In the genomic region with DNA sequence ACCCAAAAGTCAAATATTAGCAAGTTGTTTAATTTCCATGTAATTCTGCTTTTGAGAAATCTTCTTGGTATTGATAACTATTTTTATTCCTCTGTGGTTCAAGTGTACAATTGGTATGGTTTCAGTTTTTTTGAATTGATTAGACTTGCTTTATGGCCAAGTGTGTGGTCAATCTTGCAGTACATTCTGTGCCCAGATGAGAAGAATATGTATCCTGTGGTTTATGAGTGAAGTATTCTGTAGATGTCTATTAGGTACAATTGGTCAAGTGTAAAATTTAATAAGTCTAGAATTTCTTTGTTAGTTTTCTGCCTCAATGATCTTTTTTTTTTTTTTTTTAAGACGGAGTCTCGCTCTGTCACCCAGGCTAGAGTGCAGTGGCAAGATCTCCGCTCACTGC, we compare ENCODE assay signal across 20 cellular contexts. TPM values are rescaled to one million over a fixed set of nuclear protein-coding genes. Genes with fewer than 3 reads are reported as not detected.
DNase-seq lines count a peak whose midpoint lies in the region; ATAC-seq, FAIRE-seq and TF ChIP-seq lines count a peak whose summit lies in the region.
"Had no signal": no experiment of that assay in that cellular context is flagged by ENCODE, and none has a peak within 500 bp of the region (broad histone marks: within the 10 kb centered on the region; RNA-seq: fewer than 3 reads in every experiment).

No MANE protein-coding gene starts in this region.

- TF ChIP-seq POLR2A in GM12878 (IDR thresholded peaks at IDR 0.05; ENCODE audit: low read depth, low read length) (no peak), H54 (IDR thresholded peaks at IDR 0.05; ENCODE audit: low read depth, low read length) (no peak), HepG2 (IDR thresholded peaks at IDR 0.05; ENCODE audit: insufficient read depth in 1 of 2, low read depth in 2 of 2, low read length in 2 of 2) (no peak)

- BruUV-seq in GM12878 (replicated peaks; lab: Mats Ljungman, UMichigan) (no TSS peak), HepG2 (replicated peaks; lab: Mats Ljungman, UMichigan) (no TSS peak)

- SMC1A ChIA-PET in GM12878 (lab: Charles Lee; ENCODE audit: uncharacterized antibody, unreplicated experiment), result no interaction called here

- POLR2A ChIA-PET in GM12878 (lab: Charles Lee) (interaction anchor here (0.7 kb wide), 1 partner anchor 24 kb away, joined by 4 read pairs; no protein-coding TSS in a partner anchor), HepG2 (lab: Yijun Ruan, JAX) (no interaction called here)

- no peak overlapping the region for H3K4me2 ChIP-seq in GM12878 (ENCODE audit: control insufficient read depth, insufficient read depth)
- H3K4me2 ChIP-seq in HepG2 (ENCODE audit: low read depth, low read length), result no peak overlapping the region
- H3K4me2 ChIP-seq: BLaER1, GM23338 had no signal

- intact Hi-C loops in GM12878 (cut with micrococcal nuclease; ENCODE audit: unreplicated experiment) (no loop called here), HepG2 (cut with micrococcal nuclease; ENCODE audit: unreplicated experiment) (no loop called here)

- H2AFZ ChIP-seq in GM12878 (ENCODE audit: control insufficient read depth, low read depth, low read length) (no peak overlapping the region), HepG2 (ENCODE audit: low read length) (no peak overlapping the region)
- H2AFZ ChIP-seq: GM23338 had no signal

- TF ChIP-seq CTCF in GM12878 (IDR thresholded peaks at IDR 0.05 in 2 of 3, conservative IDR thresholded peaks at IDR 0.05 in 1 of 3; ENCODE audit: control insufficient read depth in 2 of 3, extremely low read depth in 1 of 3, insufficient read depth in 1 of 3, low read depth in 3 of 3, low read length in 3 of 3), result no peak
- no peak for TF ChIP-seq CTCF in HepG2 (CRISPR knock-in tag; IDR thresholded peaks at IDR 0.05)

- ATAC-seq in GM18861 (IDR thresholded peaks at IDR 0.05; ENCODE audit: unreplicated experiment), result peak; percentile 85
- ATAC-seq in GM19468 (IDR thresholded peaks at IDR 0.05; ENCODE audit: extremely low read depth, unreplicated experiment), result peak; percentile 56
- peak; percentile 51 for ATAC-seq in HG03175 (IDR thresholded peaks at IDR 0.05; ENCODE audit: unreplicated experiment)
- peak; percentile 84 for ATAC-seq in GM12878
- no peak for ATAC-seq in HG02798 (IDR thresholded peaks at IDR 0.05; ENCODE audit: poor library complexity, unreplicated experiment)
- ATAC-seq in HepG2, result no peak
- ATAC-seq: GM23338, K562 had no signal

- RAD21 ChIA-PET in GM12878 (lab: Charles Lee; ENCODE audit: unreplicated experiment), result interaction anchor here (0.7 kb wide), 1 partner anchor 11 kb away, joined by 3 read pairs; no protein-coding TSS in a partner anchor

- no peak overlapping the region for H3K4me3 ChIP-seq in GM12878
- H3K4me3 ChIP-seq in HepG2 (replicated peaks in 1 of 3; ENCODE audit: insufficient read depth in 1 of 3, low read depth in 2 of 3, low read length in 3 of 3), result no peak overlapping the region
- H3K4me3 ChIP-seq: BLaER1, GM23338, K562 had no signal

- TF ChIP-seq EP300 in GM12878 (IDR thresholded peaks at IDR 0.05; ENCODE audit: borderline replicate concordance in 1 of 2, control insufficient read depth in 1 of 2, low read depth in 2 of 2, low read length in 2 of 2), result no peak
- no peak for TF ChIP-seq EP300 in HepG2 (IDR thresholded peaks at IDR 0.05; ENCODE audit: low read depth in 2 of 2, low read length in 2 of 2)
- no peak for TF ChIP-seq EP300 in HepG2 (CRISPR knock-in tag; IDR thresholded peaks at IDR 0.05; ENCODE audit: borderline replicate concordance)

- no peaks in the 10 kb centered on the region; the same call in 2 of the 3 replicates for H3K9me3 ChIP-seq in GM12878 (replicated peaks; ENCODE audit: control insufficient read depth, insufficient read depth, low read length)
- H3K9me3 ChIP-seq in HepG2 (ENCODE audit: low read length), result no peaks in the 10 kb centered on the region

- DNase-seq in GM12878 (ENCODE audit: low read depth, low spot score) (no peak), H54 (ENCODE audit: insufficient read length, low spot score) (no peak), HepG2 (ENCODE audit: low spot score) (no peak)
- DNase-seq: 8988T; AML-193; Calu3; CD4-positive, CD25-positive, alpha-beta regulatory T cell; DMS 273 treated with DMSO at 0.1 percent for 48 hours; H9; Karpas-422; MM.1S had no signal

- H4K20me1 ChIP-seq in GM12878 (ENCODE audit: control insufficient read depth, insufficient read depth) (no peaks in the 10 kb centered on the region), HepG2 (ENCODE audit: insufficient read depth, low read length) (no peaks in the 10 kb centered on the region)
- H4K20me1 ChIP-seq: BLaER1 had no signal

- in situ Hi-C loops in GM12878 (cut with MboI) (no loop called here), HepG2 (cut with HindIII; ENCODE audit: extremely low pct_ligation_motif_present, low pct_unique_long_range_greater_than_20kb) (no loop called here)

- H3K79me2 ChIP-seq in GM12878 (ENCODE audit: control insufficient read depth, insufficient read depth, low read length), result no peaks in the 10 kb centered on the region
- H3K79me2 ChIP-seq in HepG2 (ENCODE audit: insufficient read depth, low read length), result no peaks in the 10 kb centered on the region

- CTCF ChIA-PET in GM12878 (lab: Yijun Ruan, JAX), result interaction anchor here (2.7 kb wide), 1 partner anchor 22 kb away, joined by 8 read pairs; no protein-coding TSS in a partner anchor
- CTCF ChIA-PET in HepG2 (lab: Yijun Ruan, JAX; ENCODE audit: low intra/inter-chr PET ratio, low total read pairs), result no interaction called here

- FAIRE-seq in GM12878 (lab: Jason Lieb, UNC), result no peak
- FAIRE-seq in H54 (lab: Jason Lieb, UNC), result no peak
- FAIRE-seq in HepG2 (lab: Jason Lieb, UNC), result no peak

- H3K9ac ChIP-seq in GM12878 (ENCODE audit: control insufficient read depth, insufficient read depth, low read length), result no peak overlapping the region
- no peak overlapping the region for H3K9ac ChIP-seq in HepG2 (ENCODE audit: insufficient read depth, low read depth, low read length)
- H3K9ac ChIP-seq: BLaER1 had no signal

- H3K27me3 ChIP-seq in GM12878 (replicated peaks in 1 of 2; ENCODE audit: control insufficient read depth in 2 of 2, insufficient read depth in 2 of 2, low read length in 1 of 2) (peaks cover 0 to 4% of the 10 kb centered on the region in 2 experiments; a peak in 2 of 4 replicates), HepG2 (ENCODE audit: control insufficient read depth in 1 of 2, insufficient read depth in 2 of 2, low read length in 2 of 2) (no peaks in the 10 kb centered on the region)
- H3K27me3 ChIP-seq: BLaER1 had no signal

- H3K4me1 ChIP-seq in GM12878 (ENCODE audit: control insufficient read depth, insufficient read depth, low read length) (no peaks in the 10 kb centered on the region), HepG2 (ENCODE audit: insufficient read depth, low read length) (no peaks in the 10 kb centered on the region)
- H3K4me1 ChIP-seq: BLaER1 had no signal

- H3K36me3 ChIP-seq in GM12878 (ENCODE audit: control insufficient read depth in 2 of 2, insufficient read depth in 2 of 2, low read length in 1 of 2) (no peaks in the 10 kb centered on the region), HepG2 (replicated peaks in 1 of 2; ENCODE audit: control insufficient read depth in 1 of 2, insufficient read depth in 2 of 2, low read length in 2 of 2) (no peaks in the 10 kb centered on the region)
- H3K36me3 ChIP-seq: BLaER1 had no signal

- H3K27ac ChIP-seq in GM12878 (ENCODE audit: control insufficient read depth, insufficient read depth), result no peak overlapping the region
- no peak overlapping the region for H3K27ac ChIP-seq in HepG2 (ENCODE audit: extremely low read length, insufficient read depth, low read length)
- H3K27ac ChIP-seq: BLaER1, HL-60 had no signal

- TF ChIP-seq RAD21 in GM12878 (IDR thresholded peaks at IDR 0.05; ENCODE audit: insufficient read depth, low read depth, low read length), result no peak
- no peak for TF ChIP-seq RAD21 in HepG2 (CRISPR knock-in tag; IDR thresholded peaks at IDR 0.05)

- 100% methylated on average over 1 of the region's 3 CpGs for WGBS in GM12878 (ENCODE audit: insufficient coverage, insufficient replicate concordance, low lambda C conversion rate, missing lambda C conversion rate)
- 89% methylated on average over 3 of the region's 3 CpGs for WGBS in HepG2 (ENCODE audit: low lambda C conversion rate)

RNA-seq across cellular contexts. Expression of gene C7orf33, which starts 36.6 kb away (rescaled TPM):
- total RNA-seq in GM12878 (2013; cell fraction: nucleolus; rRNA removed), result not detected in 2 replicates
- total RNA-seq in GM12878 (2014; rRNA removed) (not detected in 2 replicates), GM12878 (2014; rRNA removed; fragmentation: Illumina TruSeq; extraction: Trizol) (not detected in 2 replicates), GM12878 (2021) (not detected in 2 replicates), HepG2 (2016; rRNA removed; fragmentation: Illumina TruSeq; extraction: Trizol) (not detected in 2 replicates)
- polyA plus RNA-seq in GM12878 (2011; ENCODE audit: low read depth), result not detected
- polyA plus RNA-seq in GM12878 (2011; rRNA removed) (not detected in 2 replicates), GM12878 (2014; fragmentation: Illumina TruSeq; extraction: Trizol) (not detected in 2 replicates), GM12878 (2014; fragmentation: Nextera tagmentation; extraction: Ambion mirVana) (not detected), GM12878 (2014; rRNA removed) (not detected in 2 replicates), GM12878 (2016; fragmentation: Nextera tagmentation; extraction: Ambion mirVana) (not detected), HepG2 (2011; rRNA removed) (0.04 TPM in 1 of 2 replicates, not detected in the other)
- polyA plus RNA-seq in GM12878 (2011; cell fraction: cytosol; rRNA removed), result not detected in 2 replicates
- not detected in 2 replicates for polyA plus RNA-seq in GM12878 (2011; cell fraction: nucleus; rRNA removed)
- not detected in 2 replicates for polyA plus RNA-seq in GM12878 (2012)
- not detected in 2 replicates for polyA minus RNA-seq in GM12878 (2011; rRNA and poly(A)+ RNA removed)
- polyA minus RNA-seq in GM12878 (2011; cell fraction: cytosol; rRNA and poly(A)+ RNA removed), result not detected in 2 replicates
- not detected in 2 replicates for polyA minus RNA-seq in GM12878 (2011; cell fraction: nucleus; rRNA and poly(A)+ RNA removed)
- not detected in 2 replicates for total RNA-seq in HepG2 (2016; cell fraction: cytosol; rRNA removed; fragmentation: Illumina TruSeq; extraction: Trizol; ENCODE audit: low read depth)
- total RNA-seq in HepG2 (2016; cell fraction: insoluble cytoplasmic fraction; rRNA removed; fragmentation: Illumina TruSeq; extraction: Trizol), result not detected in 2 replicates
- not detected in 2 replicates for total RNA-seq in HepG2 (2016; cell fraction: membrane; rRNA removed; fragmentation: Illumina TruSeq; extraction: Trizol)
- not detected in 2 replicates for total RNA-seq in HepG2 (2016; cell fraction: nucleus; rRNA removed; fragmentation: Illumina TruSeq; extraction: Trizol)
- not detected in 2 replicates for polyA plus RNA-seq in HepG2 (2011; cell fraction: cytosol; rRNA removed)
- not detected in 2 replicates for polyA plus RNA-seq in HepG2 (2011; cell fraction: nucleus; rRNA removed)
- not detected in 2 replicates for polyA plus RNA-seq in HepG2 (2012)
- polyA plus RNA-seq in HepG2 (2016; cell fraction: cytosol; fragmentation: Illumina TruSeq; extraction: Trizol; ENCODE audit: low read depth), result not detected in 2 replicates
- not detected in 2 replicates for polyA plus RNA-seq in HepG2 (2016; cell fraction: insoluble cytoplasmic fraction; fragmentation: Illumina TruSeq; extraction: Trizol; ENCODE audit: low read depth)
- not detected in 2 replicates for polyA plus RNA-seq in HepG2 (2016; cell fraction: membrane; fragmentation: Illumina TruSeq; extraction: Trizol; ENCODE audit: low read depth)
- polyA plus RNA-seq in HepG2 (2016; cell fraction: nucleus; fragmentation: Illumina TruSeq; extraction: Trizol; ENCODE audit: insufficient read depth, low read depth), result not detected in 2 replicates
- polyA minus RNA-seq in HepG2 (2011; rRNA and poly(A)+ RNA removed; ENCODE audit: low replicate concordance), result not detected in 2 replicates
- not detected in 2 replicates for polyA minus RNA-seq in HepG2 (2011; cell fraction: cytosol; rRNA and poly(A)+ RNA removed)
- not detected in 2 replicates for polyA minus RNA-seq in HepG2 (2011; cell fraction: nucleus; rRNA and poly(A)+ RNA removed)
- total RNA-seq: Calu3; CD4-positive, CD25-positive, alpha-beta regulatory T cell; Daoy; GM23338; H9; K562 had no signal
- polyA plus RNA-seq: CD4-positive, CD25-positive, alpha-beta regulatory T cell; GM23338 had no signal

Comparison
In these comparisons a context has a peak if more than half of its experiments do, and no peak if none do; other contexts are left out.
1. ATAC-seq: peak in GM18861 (single experiment), GM19468 (single experiment), HG03175 (single experiment) and GM12878 (single experiment); none in HG02798 (single experiment) and HepG2 (single experiment).